In genomic region chr6:119349041-119349340, GRCh38 we compare ENCODE assay signal across 8 cellular contexts. TPM values are rescaled to one million over a fixed set of nuclear protein-coding genes. Genes with fewer than 3 reads are reported as not detected.
A peak's percentile ranks its signal among the peaks of the same experiment; 100 is the strongest.
DNase-seq lines count a peak whose midpoint lies in the region; ATAC-seq, FAIRE-seq and TF ChIP-seq lines count a peak whose summit lies in the region.

No MANE protein-coding gene starts in this region.

- no peak for ATAC-seq in activated CD4-positive, CD25-positive, alpha-beta regulatory T cell treated with anti-CD3 and anti-CD28 coated beads, Interleukin-2, amount 50 U/mL, for 24 hours
- peak; percentile 0 for ATAC-seq in HG03095 (IDR thresholded peaks at IDR 0.05; ENCODE audit: unreplicated experiment)

- H3K4me3 ChIP-seq in astrocyte (ENCODE audit: insufficient read depth, low read depth, low read length), result peak overlapping the region; percentile 80
- H3K4me3 ChIP-seq in kidney (ENCODE audit: low read length in 2 of 2), result peak overlapping the region; percentile 93 to 98

- H3K9ac ChIP-seq in astrocyte (ENCODE audit: low read length) (peak overlapping the region; percentile 90), kidney (ENCODE audit: low read length in 2 of 2) (peak overlapping the region; percentile 86 to 92)

- H3K27ac ChIP-seq in astrocyte (ENCODE audit: low read depth, low read length) (peak overlapping the region; percentile 59), kidney (ENCODE audit: low read depth in 2 of 2, low read length in 2 of 2) (peak overlapping the region; percentile 88 to 94), temporal lobe (ENCODE audit: low read depth, low read length) (peak overlapping the region; percentile 17)

- no peaks in the 10 kb centered on the region for H3K9me3 ChIP-seq in astrocyte (ENCODE audit: insufficient read depth, low read depth, low read length)
- no peaks in the 10 kb centered on the region for H3K9me3 ChIP-seq in kidney (ENCODE audit: control insufficient read depth in 1 of 2, low read length in 2 of 2)

- peak overlapping the region; percentile 89 for H3K4me2 ChIP-seq in astrocyte (ENCODE audit: low read length)

- H3K36me3 ChIP-seq in astrocyte (ENCODE audit: insufficient read depth, low read length) (no peaks in the 10 kb centered on the region), kidney (ENCODE audit: control insufficient read depth in 1 of 2, insufficient read depth in 2 of 2, low read length in 2 of 2) (no peaks in the 10 kb centered on the region)

- intact Hi-C loops in kidney (cut with DNase I), result no loop called here

- H3K4me1 ChIP-seq in astrocyte (ENCODE audit: insufficient read depth, low read length), result peaks cover 11% of the 10 kb centered on the region
- peaks cover 3 to 4% of the 10 kb centered on the region in 2 donors for H3K4me1 ChIP-seq in kidney (ENCODE audit: control insufficient read depth in 1 of 2, insufficient read depth in 1 of 2, low read depth in 1 of 2, low read length in 2 of 2)

- peaks cover 8% of the 10 kb centered on the region for H3K79me2 ChIP-seq in astrocyte (ENCODE audit: insufficient read depth, low read length)

- TF ChIP-seq CTCF in astrocyte (IDR thresholded peaks at IDR 0.05; ENCODE audit: insufficient read depth, low read depth, low read length) (no peak), kidney (IDR thresholded peaks at IDR 0.05; ENCODE audit: borderline replicate concordance, extremely low read depth, insufficient read depth) (no peak)

- H2AFZ ChIP-seq in astrocyte (ENCODE audit: low read depth, low read length), result peak overlapping the region; percentile 93

- H4K20me1 ChIP-seq in astrocyte (ENCODE audit: insufficient read depth, low read length), result peaks cover 8% of the 10 kb centered on the region

- no peaks in the 10 kb centered on the region for H3K27me3 Mint-ChIP-seq in astrocyte (ENCODE audit: low read depth, unreplicated experiment)

- H3K27ac Mint-ChIP-seq in astrocyte (ENCODE audit: unreplicated experiment), result no peak overlapping the region

- no peaks in the 10 kb centered on the region for H3K36me3 Mint-ChIP-seq in astrocyte (ENCODE audit: low read depth, unreplicated experiment)

- peak overlapping the region; percentile 83 for H3K4me3 Mint-ChIP-seq in astrocyte (ENCODE audit: unreplicated experiment)

- no peaks in the 10 kb centered on the region for H3K4me1 Mint-ChIP-seq in astrocyte (ENCODE audit: low read depth, unreplicated experiment)

- no peaks in the 10 kb centered on the region for H3K9me3 Mint-ChIP-seq in astrocyte (ENCODE audit: unreplicated experiment)

- FAIRE-seq in astrocyte (lab: Jason Lieb, UNC) (no peak), kidney (lab: Jason Lieb, UNC) (no peak)

- DNase-seq in activated CD4-positive, CD25-positive, alpha-beta regulatory T cell treated with anti-CD3 and anti-CD28 coated beads, Interleukin-2, amount 50 U/mL, for 72 hours, result peak; percentile 45
- DNase-seq in astrocyte (ENCODE audit: low read depth) (no peak), kidney (no peak), foreskin melanocyte (no peak)
- no peak for DNase-seq in activated effector memory CD4-positive, alpha-beta T cell treated with anti-CD3 and anti-CD28 coated beads, Interleukin-2, amount 50 U/mL, for 16 hours

- H3K27me3 ChIP-seq in astrocyte (ENCODE audit: insufficient read depth, low read length), result no peaks in the 10 kb centered on the region

RNA-seq across cellular contexts. Expression of gene MAN1A1, which starts 0.6 kb away (rescaled TPM):
- total RNA-seq in astrocyte (11.7 and 13.2 TPM in 2 replicates), kidney (68.5 TPM), temporal lobe (18.2 TPM)
- polyA plus RNA-seq in kidney (ENCODE audit: insufficient read depth, low read depth, low replicate concordance), result 30.4 TPM

Comparison
In these comparisons a context has a peak if more than half of its experiments do, and no peak if none do; other contexts are left out.
1. H3K27ac ChIP-seq: peak in every context shown above with its lines; median percentile 91 in kidney; 59 in astrocyte; 17 in temporal lobe.